Comparison of ENCODE assay signal across 8 cellular contexts in genomic region chr2:218168635-218169462, GRCh38. TPM values are rescaled to one million over a fixed set of nuclear protein-coding genes. Genes with fewer than 3 reads are reported as not detected.
DNase-seq lines count a peak whose midpoint lies in the region; ATAC-seq and TF ChIP-seq lines count a peak whose summit lies in the region.

No MANE protein-coding gene starts in this region.

- H3K27me3 ChIP-seq in smooth muscle cell (ENCODE audit: low read depth), result no peaks in the 10 kb centered on the region

- H3F3A ChIP-seq in smooth muscle cell (ENCODE audit: low read depth), result no peaks in the 10 kb centered on the region

- 54% methylated on average over 9 of the region's 9 CpGs for WGBS in smooth muscle cell (ENCODE audit: low lambda C conversion rate)

- no peak overlapping the region for H3K27ac Mint-ChIP-seq in HFFc6
- no peak overlapping the region for H3K27ac Mint-ChIP-seq in activated T-cell treated with anti-CD3 and anti-CD28 coated beads, Interleukin-2, amount 50 U/mL, for 72 hours

- no peaks in the 10 kb centered on the region for H3K9me3 ChIP-seq in smooth muscle cell (replicated peaks; ENCODE audit: low read depth)

- no peak overlapping the region for H3K9ac ChIP-seq in smooth muscle cell (ENCODE audit: low read depth)

- H3K27me3 Mint-ChIP-seq in HFFc6 (ENCODE audit: insufficient read depth), result peaks cover 35% of the 10 kb centered on the region
- no peaks in the 10 kb centered on the region for H3K27me3 Mint-ChIP-seq in activated T-cell treated with anti-CD3 and anti-CD28 coated beads, Interleukin-2, amount 50 U/mL, for 72 hours (ENCODE audit: low read depth)

- intact Hi-C loops in left cardiac atrium (cut with DNase I), result no loop called here

- H3K4me3 ChIP-seq in smooth muscle cell, result no peak overlapping the region

- H3K9me3 Mint-ChIP-seq in HFFc6, result no peaks in the 10 kb centered on the region
- no peaks in the 10 kb centered on the region for H3K9me3 Mint-ChIP-seq in activated T-cell treated with anti-CD3 and anti-CD28 coated beads, Interleukin-2, amount 50 U/mL, for 72 hours

- DNase-seq in Daoy (ENCODE audit: low read depth) (peak; percentile 45), HFFc6 (no peak), RPMI8226 (peak; percentile 57), left cardiac atrium (peak; percentile 42), smooth muscle cell (lab: John Stamatoyannopoulos, UW; ENCODE audit: unreplicated experiment) (no peak), globus pallidus (ENCODE audit: low spot score) (no peak), MV-4-11 (lab: John Stamatoyannopoulos, UW) (no peak)
- DNase-seq in activated T-cell treated with anti-CD3 and anti-CD28 coated beads, Interleukin-2, amount 50 U/mL, for 72 hours, result peak; percentile 75

- no peak overlapping the region for H2AFZ ChIP-seq in smooth muscle cell (ENCODE audit: low read depth)

- no peak overlapping the region for H3K4me3 Mint-ChIP-seq in HFFc6
- H3K4me3 Mint-ChIP-seq in activated T-cell treated with anti-CD3 and anti-CD28 coated beads, Interleukin-2, amount 50 U/mL, for 72 hours, result no peak overlapping the region

- no peaks in the 10 kb centered on the region for H3K36me3 Mint-ChIP-seq in HFFc6 (ENCODE audit: low read depth)
- no peaks in the 10 kb centered on the region for H3K36me3 Mint-ChIP-seq in activated T-cell treated with anti-CD3 and anti-CD28 coated beads, Interleukin-2, amount 50 U/mL, for 72 hours (ENCODE audit: insufficient read depth in 2 of 2)

- H3K36me3 ChIP-seq in smooth muscle cell (ENCODE audit: low read depth), result no peaks in the 10 kb centered on the region

- no peak overlapping the region for H3K27ac ChIP-seq in smooth muscle cell (ENCODE audit: low read depth)

- peak; percentile 68 to 76 for ATAC-seq in activated T-cell treated with anti-CD3 and anti-CD28 coated beads, Interleukin-2, amount 50 U/mL, for 72 hours (replicated peaks in 1 of 2)
- ATAC-seq in left cardiac atrium, result peak; percentile 67

- no peak overlapping the region for H3K4me2 ChIP-seq in smooth muscle cell

- H4K20me1 ChIP-seq in smooth muscle cell (ENCODE audit: low read depth), result no peaks in the 10 kb centered on the region

- no peaks in the 10 kb centered on the region for H3K79me2 ChIP-seq in smooth muscle cell (ENCODE audit: low read depth)

- no peaks in the 10 kb centered on the region for H3K4me1 ChIP-seq in smooth muscle cell (ENCODE audit: low read depth)

- H3K4me1 Mint-ChIP-seq in HFFc6 (ENCODE audit: low read depth), result peaks cover 24% of the 10 kb centered on the region
- peaks cover 14% of the 10 kb centered on the region for H3K4me1 Mint-ChIP-seq in activated T-cell treated with anti-CD3 and anti-CD28 coated beads, Interleukin-2, amount 50 U/mL, for 72 hours (ENCODE audit: low read depth)

- TF ChIP-seq CTCF in HFFc6 (IDR thresholded peaks at IDR 0.05) (peak; percentile 87), smooth muscle cell (IDR thresholded peaks at IDR 0.05; ENCODE audit: borderline replicate concordance, insufficient read depth, poor library complexity, severe bottlenecking) (peak; percentile 63)

RNA-seq across cellular contexts. Expression of gene CXCR1, which starts 2.1 kb away (rescaled TPM):
- total RNA-seq in Daoy (2014; rRNA removed; shearing (Covaris generic)), result not detected in 2 replicates
- not detected for total RNA-seq in HFFc6 (2021; fragmentation: NEBNext Ultra II Directional; extraction: Animal tissue kit (Norgen Biotek cat#: 25700))
- total RNA-seq in activated T-cell treated with anti-CD3 and anti-CD28 coated beads, Interleukin-2, amount 50 U/mL, for 72 hours, result not detected
- total RNA-seq in left cardiac atrium (under 1 TPM; 0.58 to 0.97 TPM), smooth muscle cell (not detected in 2 replicates)
- not detected in 2 replicates for polyA plus RNA-seq in smooth muscle cell

RNA-seq across cellular contexts. Expression of gene CXCR2, which starts 43.0 kb away (rescaled TPM):
- total RNA-seq in Daoy (2014; rRNA removed; shearing (Covaris generic)), result not detected in 2 replicates
- total RNA-seq in HFFc6 (2021; fragmentation: NEBNext Ultra II Directional; extraction: Animal tissue kit (Norgen Biotek cat#: 25700)), result not detected
- under 1 TPM; 0.25 to 0.48 TPM for total RNA-seq in activated T-cell treated with anti-CD3 and anti-CD28 coated beads, Interleukin-2, amount 50 U/mL, for 72 hours
- total RNA-seq in left cardiac atrium, result 1 to 10 TPM; 1.2 to 3.0 TPM
- total RNA-seq in smooth muscle cell, result not detected in 2 replicates
- polyA plus RNA-seq in smooth muscle cell, result 0.24 TPM in 1 of 2 replicates, not detected in the other

RNA-seq across cellular contexts. Expression of gene ARPC2, which starts 48.1 kb away (rescaled TPM):
- total RNA-seq in Daoy (2014; rRNA removed; shearing (Covaris generic)), result 293 and 345 TPM in 2 replicates
- total RNA-seq in HFFc6 (2021; fragmentation: NEBNext Ultra II Directional; extraction: Animal tissue kit (Norgen Biotek cat#: 25700)), result 100 to 1,000 TPM; 458 to 516 (median 500) TPM
- 100 to 1,000 TPM; 517 to 533 TPM for total RNA-seq in activated T-cell treated with anti-CD3 and anti-CD28 coated beads, Interleukin-2, amount 50 U/mL, for 72 hours
- total RNA-seq in left cardiac atrium (100 to 1,000 TPM; 144 to 167 TPM), smooth muscle cell (645 and 653 TPM in 2 replicates)
- polyA plus RNA-seq in smooth muscle cell, result 858 and 872 TPM in 2 replicates

Comparison
In these comparisons a context has a peak if more than half of its experiments do, and no peak if none do; other contexts are left out.
1. DNase-seq: peak in Daoy (single experiment), RPMI8226 (single experiment), activated T-cell treated with anti-CD3 and anti-CD28 coated beads, Interleukin-2, amount 50 U/mL, for 72 hours (2 of 2) and left cardiac atrium (single experiment); none in HFFc6 (single experiment), smooth muscle cell (single experiment), globus pallidus (single experiment) and MV-4-11 (single experiment).